Comparison of ENCODE assay signal across 1 cellular context in genomic region chr7:155620497-155620896, GRCh38.
TF ChIP-seq lines count a peak whose summit lies in the region.

No MANE protein-coding gene starts in this region.

TF ChIP-seq in HepG2, 621 proteins besides CTCF, POLR2A, EP300 and RAD21:
- no peak for TF ChIP-seq ZNF280B (CRISPR knock-in tag; IDR thresholded peaks at IDR 0.05; ENCODE audit: borderline replicate concordance)
- 0 out of 2 replicates have a peak, but pooled peaks have one; percentile 4 for TF ChIP-seq POGK (CRISPR knock-in tag; conservative IDR thresholded peaks at IDR 0.05)
